32 cellular contexts compared by ENCODE assay signal in the genomic region with DNA sequence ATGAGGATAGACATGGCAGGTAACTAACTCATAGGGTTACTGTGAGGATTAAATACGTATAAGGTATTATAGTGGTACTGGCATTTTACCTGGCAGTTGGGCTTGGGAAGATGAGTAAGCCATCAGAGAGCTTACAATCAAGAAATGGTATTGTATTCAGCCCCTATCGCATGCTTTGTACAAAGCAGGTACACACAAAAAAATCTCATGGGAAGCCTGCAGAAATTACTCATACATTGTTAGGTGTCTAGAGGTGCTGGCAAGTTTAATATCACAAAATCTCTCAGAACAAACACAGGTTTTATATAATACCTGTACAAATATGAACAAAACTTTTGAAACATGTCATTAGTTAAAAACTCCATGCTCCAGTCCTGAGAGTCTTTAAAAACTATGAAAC.
"Had no signal": no experiment of that assay in that cellular context is flagged by ENCODE, and none has a peak within 500 bp of the region (broad histone marks: within the 10 kb centered on the region; RNA-seq: fewer than 3 reads in every experiment).

No MANE protein-coding gene starts in this region.

- H3K27ac Mint-ChIP-seq: activated B cell treated with CpG ODN at 0.5 μM for 24 hours; activated CD4-positive, alpha-beta memory T cell treated with anti-CD3 and anti-CD28 coated beads, Interleukin-2, amount 10 ng/mL, durations not matched to agents 7 days and 5 days; activated CD4-positive, alpha-beta T cell treated with anti-CD3 and anti-CD28 coated beads, Interleukin-2, amount 10 ng/mL, durations not matched to agents 7 days and 5 days; activated CD8-positive, alpha-beta memory T cell treated with anti-CD3 and anti-CD28 coated beads, Interleukin-2, amount 10 ng/mL, durations not matched to agents 7 days and 5 days; activated CD8-positive, alpha-beta T cell treated with anti-CD3 and anti-CD28 coated beads, Interleukin-2, amount 10 ng/mL, durations not matched to agents 7 days and 5 days; activated naive CD4-positive, alpha-beta T cell treated with anti-CD3 and anti-CD28 coated beads, Interleukin-2, amount 10 ng/mL, durations not matched to agents 7 days and 5 days; activated naive CD4-positive, alpha-beta T cell treated with anti-CD3 and anti-CD28 coated beads, Interleukin-2, amount 50 U/mL, for 24 hours; activated naive CD8-positive, alpha-beta T cell; activated naive CD8-positive, alpha-beta T cell treated with anti-CD3 and anti-CD28 coated beads, Interleukin-2, amount 10 ng/mL, durations not matched to agents 7 days and 5 days; activated naive CD8-positive, alpha-beta T cell treated with anti-CD3 and anti-CD28 coated beads, Interleukin-2, amount 50 U/mL, for 24 hours; activated T-cell treated with anti-CD3 and anti-CD28 coated beads, Interleukin-2, amount 50 U/mL, for 24 hours; activated T-helper 2 cell treated with anti-CD3 and anti-CD28 coated beads, Interferon-gamma antibody, Interleukin-2, Interleukin-4, amounts not matched to agents 10 μg/mL and 5 μg/mL and 100 μg/mL, durations not matched to agents 14 hours and 24 hours and 36 hours; T-helper 1 cell treated with Interleukin-12 subunit alpha and Interleukin-12 subunit beta and Interleukin-4 antibody, amounts not matched to agents 30 μg/mL and 1 μg/mL, for 36 hours; T-helper 2 cell treated with Interferon-gamma antibody and Interleukin-4, amounts not matched to agents 5 μg/mL and 100 μg/mL, for 36 hours had no signal

- H3K27me3 Mint-ChIP-seq: activated B cell treated with CpG ODN at 0.5 μM for 24 hours; activated CD4-positive, alpha-beta memory T cell treated with anti-CD3 and anti-CD28 coated beads, Interleukin-2, amount 10 ng/mL, durations not matched to agents 7 days and 5 days; activated CD4-positive, alpha-beta T cell treated with anti-CD3 and anti-CD28 coated beads, Interleukin-2, amount 10 ng/mL, durations not matched to agents 7 days and 5 days; activated CD8-positive, alpha-beta memory T cell treated with anti-CD3 and anti-CD28 coated beads, Interleukin-2, amount 10 ng/mL, durations not matched to agents 7 days and 5 days; activated naive CD4-positive, alpha-beta T cell treated with anti-CD3 and anti-CD28 coated beads, Interleukin-2, amount 10 ng/mL, durations not matched to agents 7 days and 5 days; activated naive CD4-positive, alpha-beta T cell treated with anti-CD3 and anti-CD28 coated beads, Interleukin-2, amount 50 U/mL, for 24 hours; activated naive CD8-positive, alpha-beta T cell; activated naive CD8-positive, alpha-beta T cell treated with anti-CD3 and anti-CD28 coated beads, Interleukin-2, amount 50 U/mL, for 24 hours; activated T-cell treated with anti-CD3 and anti-CD28 coated beads, Interleukin-2, amount 50 U/mL, for 24 hours had no signal

- H3K4me1 ChIP-seq: breast epithelium had no signal

- H3K4me1 Mint-ChIP-seq: activated B cell treated with CpG ODN at 0.5 μM for 24 hours; activated CD4-positive, alpha-beta memory T cell treated with anti-CD3 and anti-CD28 coated beads, Interleukin-2, amount 10 ng/mL, durations not matched to agents 7 days and 5 days; activated CD4-positive, alpha-beta T cell treated with anti-CD3 and anti-CD28 coated beads, Interleukin-2, amount 10 ng/mL, durations not matched to agents 7 days and 5 days; activated CD8-positive, alpha-beta memory T cell treated with anti-CD3 and anti-CD28 coated beads, Interleukin-2, amount 10 ng/mL, durations not matched to agents 7 days and 5 days; activated naive CD4-positive, alpha-beta T cell treated with anti-CD3 and anti-CD28 coated beads, Interleukin-2, amount 10 ng/mL, durations not matched to agents 7 days and 5 days; activated naive CD8-positive, alpha-beta T cell treated with anti-CD3 and anti-CD28 coated beads, Interleukin-2, amount 10 ng/mL, durations not matched to agents 7 days and 5 days had no signal

- DNase-seq: activated B cell treated with CpG ODN at 0.5 μM for 24 hours; activated CD4-positive, alpha-beta memory T cell treated with anti-CD3 and anti-CD28 coated beads, Interleukin-2, amount 10 ng/mL, durations not matched to agents 7 days and 5 days; activated CD4-positive, alpha-beta T cell treated with anti-CD3 and anti-CD28 coated beads for 48 hours; activated CD4-positive, alpha-beta T cell treated with anti-CD3 and anti-CD28 coated beads, Interleukin-2, amount 10 ng/mL, durations not matched to agents 7 days and 5 days; activated CD4-positive, alpha-beta T cell treated with anti-CD3 and anti-CD28 coated beads, Interleukin-2, amount 50 U/mL, for 48 hours; activated CD4-positive, CD25-positive, alpha-beta regulatory T cell treated with anti-CD3 and anti-CD28 coated beads, Interleukin-2, amount 50 U/mL, for 72 hours; activated CD8-positive, alpha-beta memory T cell treated with anti-CD3 and anti-CD28 coated beads for 24 hours; activated CD8-positive, alpha-beta memory T cell treated with anti-CD3 and anti-CD28 coated beads, Interleukin-2, amount 10 ng/mL, durations not matched to agents 7 days and 5 days; activated CD8-positive, alpha-beta memory T cell treated with anti-CD3 and anti-CD28 coated beads, Interleukin-2, amount 50 U/mL, for 48 hours; activated CD8-positive, alpha-beta T cell treated with anti-CD3 and anti-CD28 coated beads, Interleukin-2, amount 10 ng/mL, durations not matched to agents 7 days and 5 days; activated effector memory CD4-positive, alpha-beta T cell treated with Interleukin-2 at 50 U/mL for 16 hours; activated gamma-delta T cell; activated naive CD4-positive, alpha-beta T cell treated with anti-CD3 and anti-CD28 coated beads, Interleukin-2, amount 10 ng/mL, durations not matched to agents 7 days and 5 days; activated naive CD4-positive, alpha-beta T cell treated with Interleukin-2 at 50 U/mL for 16 hours; activated naive CD8-positive, alpha-beta T cell treated with anti-CD3 and anti-CD28 coated beads, Interleukin-2, amount 10 ng/mL, durations not matched to agents 7 days and 5 days; activated naive CD8-positive, alpha-beta T cell treated with anti-CD3 and anti-CD28 coated beads, Interleukin-2, amount 50 U/mL, for 24 hours; activated T-cell treated with anti-CD3 and anti-CD28 coated beads, Interleukin-2, amount 50 U/mL, for 24 hours; activated T-cell treated with anti-CD3 and anti-CD28 coated beads, Interleukin-2, amount 50 U/mL, for 48 hours; amygdala; brain microvascular endothelial cell; central memory CD4-positive, alpha-beta T cell; T-helper 1 cell; T-helper 2 cell; T-helper 9 cell had no signal

- H3K4me3 ChIP-seq: ascending aorta, breast epithelium had no signal

- ATAC-seq: activated CD8-positive, alpha-beta memory T cell treated with anti-CD3 and anti-CD28 coated beads, Interleukin-2, amount 10 ng/mL, durations not matched to agents 7 days and 5 days; activated CD8-positive, alpha-beta T cell treated with anti-CD3 and anti-CD28 coated beads, Interleukin-2, amount 10 ng/mL, durations not matched to agents 7 days and 5 days; activated naive CD8-positive, alpha-beta T cell treated with anti-CD3 and anti-CD28 coated beads, Interleukin-2, amount 50 U/mL, for 24 hours had no signal

- H3K36me3 ChIP-seq: ascending aorta, brain microvascular endothelial cell, breast epithelium had no signal

- H3K9me3 Mint-ChIP-seq: activated B cell treated with CpG ODN at 0.5 μM for 24 hours; activated CD4-positive, alpha-beta memory T cell treated with anti-CD3 and anti-CD28 coated beads, Interleukin-2, amount 10 ng/mL, durations not matched to agents 7 days and 5 days; activated CD4-positive, alpha-beta T cell treated with anti-CD3 and anti-CD28 coated beads, Interleukin-2, amount 10 ng/mL, durations not matched to agents 7 days and 5 days; activated naive CD4-positive, alpha-beta T cell treated with anti-CD3 and anti-CD28 coated beads, Interleukin-2, amount 10 ng/mL, durations not matched to agents 7 days and 5 days; activated naive CD4-positive, alpha-beta T cell treated with anti-CD3 and anti-CD28 coated beads, Interleukin-2, amount 50 U/mL, for 24 hours; activated naive CD8-positive, alpha-beta T cell treated with anti-CD3 and anti-CD28 coated beads, Interleukin-2, amount 10 ng/mL, durations not matched to agents 7 days and 5 days; activated naive CD8-positive, alpha-beta T cell treated with anti-CD3 and anti-CD28 coated beads, Interleukin-2, amount 50 U/mL, for 24 hours; activated T-cell treated with anti-CD3 and anti-CD28 coated beads, Interleukin-2, amount 50 U/mL, for 24 hours; activated T-helper 2 cell treated with anti-CD3 and anti-CD28 coated beads, Interferon-gamma antibody, Interleukin-2, Interleukin-4, amounts not matched to agents 10 μg/mL and 5 μg/mL and 100 μg/mL, durations not matched to agents 14 hours and 24 hours and 36 hours; T-helper 1 cell treated with Interleukin-12 subunit alpha and Interleukin-12 subunit beta and Interleukin-4 antibody, amounts not matched to agents 30 μg/mL and 1 μg/mL, for 36 hours; T-helper 2 cell treated with Interferon-gamma antibody and Interleukin-4, amounts not matched to agents 5 μg/mL and 100 μg/mL, for 36 hours had no signal

- H3K4me3 Mint-ChIP-seq: activated B cell treated with CpG ODN at 0.5 μM for 24 hours; activated CD4-positive, alpha-beta memory T cell treated with anti-CD3 and anti-CD28 coated beads, Interleukin-2, amount 10 ng/mL, durations not matched to agents 7 days and 5 days; activated CD4-positive, alpha-beta T cell treated with anti-CD3 and anti-CD28 coated beads, Interleukin-2, amount 10 ng/mL, durations not matched to agents 7 days and 5 days; activated CD8-positive, alpha-beta memory T cell treated with anti-CD3 and anti-CD28 coated beads, Interleukin-2, amount 10 ng/mL, durations not matched to agents 7 days and 5 days; activated CD8-positive, alpha-beta T cell treated with anti-CD3 and anti-CD28 coated beads, Interleukin-2, amount 10 ng/mL, durations not matched to agents 7 days and 5 days; activated naive CD4-positive, alpha-beta T cell treated with anti-CD3 and anti-CD28 coated beads, Interleukin-2, amount 10 ng/mL, durations not matched to agents 7 days and 5 days; activated naive CD4-positive, alpha-beta T cell treated with anti-CD3 and anti-CD28 coated beads, Interleukin-2, amount 50 U/mL, for 24 hours; activated naive CD8-positive, alpha-beta T cell; activated naive CD8-positive, alpha-beta T cell treated with anti-CD3 and anti-CD28 coated beads, Interleukin-2, amount 10 ng/mL, durations not matched to agents 7 days and 5 days; activated naive CD8-positive, alpha-beta T cell treated with anti-CD3 and anti-CD28 coated beads, Interleukin-2, amount 50 U/mL, for 24 hours; activated T-cell treated with anti-CD3 and anti-CD28 coated beads, Interleukin-2, amount 50 U/mL, for 24 hours; T-helper 1 cell treated with Interleukin-12 subunit alpha and Interleukin-12 subunit beta and Interleukin-4 antibody, amounts not matched to agents 30 μg/mL and 1 μg/mL, for 36 hours; T-helper 2 cell treated with Interferon-gamma antibody and Interleukin-4, amounts not matched to agents 5 μg/mL and 100 μg/mL, for 36 hours had no signal

- H3K9me3 ChIP-seq: ascending aorta, breast epithelium had no signal

- H3K27me3 ChIP-seq: ascending aorta, brain microvascular endothelial cell, breast epithelium had no signal

- H3K36me3 Mint-ChIP-seq: activated CD8-positive, alpha-beta memory T cell treated with anti-CD3 and anti-CD28 coated beads, Interleukin-2, amount 10 ng/mL, durations not matched to agents 7 days and 5 days; activated naive CD4-positive, alpha-beta T cell treated with anti-CD3 and anti-CD28 coated beads, Interleukin-2, amount 10 ng/mL, durations not matched to agents 7 days and 5 days; activated naive CD8-positive, alpha-beta T cell treated with anti-CD3 and anti-CD28 coated beads, Interleukin-2, amount 10 ng/mL, durations not matched to agents 7 days and 5 days had no signal

- H3K27ac ChIP-seq: ascending aorta, brain microvascular endothelial cell, breast epithelium, VCaP had no signal
